26 cellular contexts compared by ENCODE assay signal in genomic region chr3:119378259-119378658, GRCh38.
"Had no signal": no experiment of that assay in that cellular context is flagged by ENCODE, and none has a peak within 500 bp of the region (broad histone marks: within the 10 kb centered on the region; RNA-seq: fewer than 3 reads in every experiment).

No MANE protein-coding gene starts in this region.

- H3K27ac Mint-ChIP-seq: mesothelial cell of epicardium, naive B cell, natural killer cell, nephron progenitor cell, progenitor cell of endocrine pancreas had no signal

- H3K9me3 Mint-ChIP-seq: mesothelial cell of epicardium, natural killer cell had no signal

- DNase-seq: hippocampal formation; left colon; left lung; mesendoderm; naive B cell; natural killer cell; nephron progenitor cell; ovary; right lobe of liver; stimulated activated CD4-positive, alpha-beta T cell treated with anti-CD3 and anti-CD28 coated beads, Interleukin-12 subunit alpha, Interleukin-12 subunit beta, amount 100 ng/mL, for 4 hours; stimulated activated CD4-positive, alpha-beta T cell treated with anti-CD3 and anti-CD28 coated beads, Interleukin-15, amount 100 ng/mL, for 24 hours; stimulated activated CD4-positive, alpha-beta T cell treated with anti-CD3 and anti-CD28 coated beads, Interleukin-2, amount 100 ng/mL, for 24 hours; stimulated activated CD4-positive, alpha-beta T cell treated with anti-CD3 and anti-CD28 coated beads, Interleukin-4, amount 100 ng/mL, for 1 hour; stimulated activated naive CD8-positive, alpha-beta T cell treated with anti-CD3 and anti-CD28 coated beads, Interleukin-15, Interleukin-2, amounts not matched to agents 100 U/mL and 50 U/mL, for 24 hours; stomach; testis; thyroid gland; transverse colon had no signal

- H3K36me3 ChIP-seq: ovary, right lobe of liver, transverse colon had no signal

- H3K27me3 ChIP-seq: left lung, ovary, right atrium auricular region, right lobe of liver, stomach, testis, thyroid gland, transverse colon, upper lobe of left lung, vagina had no signal

- H3K4me1 ChIP-seq: left lung, right atrium auricular region, right lobe of liver, stomach, testis, thyroid gland, transverse colon, upper lobe of left lung, vagina had no signal

- H3K4me3 Mint-ChIP-seq: mesothelial cell of epicardium, naive B cell, natural killer cell, nephron progenitor cell had no signal

- H3K9me3 ChIP-seq: left lung, ovary, right atrium auricular region, right lobe of liver, stomach, testis, thyroid gland, transverse colon, upper lobe of left lung, vagina had no signal

- H3K4me1 Mint-ChIP-seq: mesothelial cell of epicardium, nephron progenitor cell had no signal

- FAIRE-seq: keratinocyte had no signal

- H3K4me3 ChIP-seq: left lung, lung, ovary, right atrium auricular region, right lobe of liver, skin epidermis, stomach, testis, thyroid gland, transverse colon, upper lobe of left lung, vagina had no signal

- H3K27ac ChIP-seq: left lung, ovary, right atrium auricular region, right lobe of liver, skin epidermis, stomach, testis, thyroid gland, transverse colon, vagina had no signal

- H3K36me3 Mint-ChIP-seq: mesothelial cell of epicardium, naive B cell, natural killer cell had no signal

- ATAC-seq: left colon; left lung; natural killer cell; right lobe of liver; stimulated activated naive CD8-positive, alpha-beta T cell treated with anti-CD3 and anti-CD28 coated beads, Interleukin-15, Interleukin-2, amounts not matched to agents 100 U/mL and 50 U/mL, for 24 hours had no signal
